In the genomic region with DNA sequence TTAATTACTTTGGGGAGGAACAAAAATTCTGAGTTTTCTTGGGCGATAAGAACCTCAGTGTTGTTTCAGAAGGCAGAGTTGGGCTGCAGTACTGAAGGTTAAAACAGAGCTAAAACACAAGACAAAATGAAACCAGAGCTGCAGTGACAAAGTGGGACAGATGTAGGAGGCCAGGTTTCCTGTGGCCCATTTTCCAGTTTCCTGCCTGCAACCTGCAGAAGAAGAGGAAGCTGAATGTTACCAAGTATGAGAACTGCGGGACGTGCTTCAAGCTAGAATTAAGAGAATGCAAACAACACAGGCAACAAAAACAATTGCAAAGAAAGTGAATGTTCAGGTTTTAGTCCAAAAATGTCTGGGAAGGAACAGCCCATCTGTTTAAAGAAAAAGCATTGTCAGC, we compare ENCODE assay signal across 9 cellular contexts. TPM values are rescaled to one million over a fixed set of nuclear protein-coding genes. Genes with fewer than 3 reads are reported as not detected.
DNase-seq lines count a peak whose midpoint lies in the region; TF ChIP-seq lines count a peak whose summit lies in the region.
"Had no signal": no experiment of that assay in that cellular context is flagged by ENCODE, and none has a peak within 500 bp of the region (broad histone marks: within the 10 kb centered on the region; RNA-seq: fewer than 3 reads in every experiment).

No MANE protein-coding gene starts in this region.

- intact Hi-C loops in Calu3 (cut with micrococcal nuclease; ENCODE audit: unreplicated experiment) = no loop called here

- DNase-seq in GF-D8 (lab: John Stamatoyannopoulos, UW) = peak; percentile 60
- DNase-seq in MV-4-11 (lab: John Stamatoyannopoulos, UW) = peak; percentile 32
- DNase-seq in central memory CD4-positive, alpha-beta T cell = peak; percentile 46
- DNase-seq in pons (ENCODE audit: low spot score) = peak; percentile 45
- no peak for DNase-seq in Calu3
- DNase-seq in NCI-H1417 (lab: John Stamatoyannopoulos, UW) = no peak
- no peak for DNase-seq in NCI-H446 treated with DMSO at 0.1 percent for 48 hours (lab: John Stamatoyannopoulos, UW)
- DNase-seq: amygdala, Karpas-422 had no signal

- CTCF ChIA-PET in Calu3 (lab: Charles Lee) = interaction anchor here (1.2 kb wide), 1 partner anchor 80 kb away, joined by 3 read pairs; no protein-coding TSS in a partner anchor

- H3K9me3 Mint-ChIP-seq in Calu3 (ENCODE audit: low read depth, unreplicated experiment) = no peaks in the 10 kb centered on the region

- no peak for TF ChIP-seq CTCF in Calu3 (IDR thresholded peaks at IDR 0.05; ENCODE audit: unreplicated experiment)

- H3K4me1 Mint-ChIP-seq in Calu3 (ENCODE audit: low read depth, unreplicated experiment) = peaks cover 15% of the 10 kb centered on the region

- no peak overlapping the region for H3K4me3 Mint-ChIP-seq in Calu3 (ENCODE audit: low read depth, unreplicated experiment)

- H3K36me3 Mint-ChIP-seq in Calu3 (ENCODE audit: insufficient read depth, unreplicated experiment) = peaks cover 6% of the 10 kb centered on the region

- no TSS peak for BruUV-seq in Calu3 (replicated peaks; lab: Mats Ljungman, UMichigan)

- no peak overlapping the region for H3K27ac Mint-ChIP-seq in Calu3 (ENCODE audit: unreplicated experiment)

- H3K27me3 Mint-ChIP-seq in Calu3 (ENCODE audit: unreplicated experiment) = no peaks in the 10 kb centered on the region

RNA-seq across cellular contexts. Expression of a gene that starts 17.8 kb away (rescaled TPM):
- total RNA-seq in Calu3 (2022) = 25.6 and 34.1 TPM in 2 replicates

Comparison
In these comparisons a context has a peak if more than half of its experiments do, and no peak if none do; other contexts are left out.
1. DNase-seq: peak in GF-D8 (single experiment), MV-4-11 (single experiment), central memory CD4-positive, alpha-beta T cell (single experiment) and pons (single experiment); none in Calu3 (single experiment), NCI-H1417 (0 of 3) and NCI-H446 treated with DMSO at 0.1 percent for 48 hours (single experiment).